In the genomic region with DNA sequence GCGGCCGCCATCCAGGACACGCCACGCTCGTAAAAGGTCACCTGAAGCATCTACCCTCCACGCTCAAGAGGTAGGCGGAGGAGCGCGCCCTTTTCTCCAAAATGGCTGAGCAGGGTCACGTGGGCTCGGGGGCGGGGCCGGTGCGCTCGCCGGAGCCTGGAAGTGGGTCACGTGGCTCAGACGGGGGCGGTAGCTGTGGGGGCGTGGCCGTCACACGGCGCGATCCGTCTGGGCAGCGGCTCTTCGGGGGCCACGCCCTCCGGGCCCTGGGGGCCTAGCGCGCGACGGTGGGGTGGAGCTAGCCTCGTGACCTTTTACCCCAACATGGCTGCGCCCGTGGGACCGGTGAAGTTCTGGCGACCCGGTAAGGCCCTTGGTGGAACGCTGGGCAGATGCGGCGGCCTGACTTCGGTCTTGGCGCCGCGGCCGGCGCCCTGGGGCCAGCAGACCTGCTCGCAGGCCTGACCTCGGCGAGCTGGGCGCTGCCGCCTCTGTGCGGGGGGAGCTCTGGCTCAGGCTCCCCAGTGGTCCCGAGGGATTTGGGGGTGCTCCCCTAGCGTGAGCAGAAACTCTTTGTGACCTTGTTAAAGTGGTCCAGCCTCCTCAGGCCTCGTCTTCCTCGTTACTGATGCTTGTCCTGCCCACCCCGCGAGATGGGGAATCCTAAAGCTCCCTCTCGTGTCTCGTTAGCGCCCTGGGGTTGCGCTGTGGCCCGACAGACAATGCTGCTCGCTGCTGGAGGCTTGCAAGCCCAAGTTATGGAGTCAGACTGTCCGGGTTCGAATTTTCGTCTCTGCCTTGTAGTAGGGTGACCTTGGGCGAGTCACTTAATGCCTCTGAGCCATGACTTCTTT, we compare ENCODE assay signal across 1 cellular context.
TF ChIP-seq lines count a peak whose summit lies in the region.

A gene with protein sequence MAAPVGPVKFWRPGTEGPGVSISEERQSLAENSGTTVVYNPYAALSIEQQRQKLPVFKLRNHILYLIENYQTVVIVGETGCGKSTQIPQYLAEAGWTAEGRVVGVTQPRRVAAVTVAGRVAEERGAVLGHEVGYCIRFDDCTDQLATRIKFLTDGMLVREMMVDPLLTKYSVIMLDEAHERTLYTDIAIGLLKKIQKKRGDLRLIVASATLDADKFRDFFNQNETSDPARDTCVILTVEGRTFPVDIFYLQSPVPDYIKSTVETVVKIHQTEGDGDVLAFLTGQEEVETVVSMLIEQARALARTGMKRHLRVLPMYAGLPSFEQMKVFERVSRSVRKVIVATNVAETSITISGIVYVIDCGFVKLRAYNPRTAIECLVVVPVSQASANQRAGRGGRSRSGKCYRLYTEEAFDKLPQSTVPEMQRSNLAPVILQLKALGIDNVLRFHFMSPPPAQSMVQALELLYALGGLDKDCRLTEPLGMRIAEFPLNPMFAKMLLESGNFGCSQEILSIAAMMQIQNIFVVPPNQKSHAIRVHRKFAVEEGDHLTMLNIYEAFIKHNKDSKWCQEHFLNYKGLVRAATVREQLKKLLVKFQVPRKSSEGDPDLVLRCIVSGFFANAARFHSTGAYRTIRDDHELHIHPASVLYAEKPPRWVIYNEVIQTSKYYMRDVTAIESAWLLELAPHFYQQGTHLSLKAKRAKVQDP (plus strand): TSS at position 301 of the 854 bp plus-strand sequence. CDS start 24 bp downstream, at position 325.

TF ChIP-seq in K562, 482 proteins besides CTCF, POLR2A, EP300 and RAD21 (continued from another document and continues in another):
- TF ChIP-seq, protein P1, sequence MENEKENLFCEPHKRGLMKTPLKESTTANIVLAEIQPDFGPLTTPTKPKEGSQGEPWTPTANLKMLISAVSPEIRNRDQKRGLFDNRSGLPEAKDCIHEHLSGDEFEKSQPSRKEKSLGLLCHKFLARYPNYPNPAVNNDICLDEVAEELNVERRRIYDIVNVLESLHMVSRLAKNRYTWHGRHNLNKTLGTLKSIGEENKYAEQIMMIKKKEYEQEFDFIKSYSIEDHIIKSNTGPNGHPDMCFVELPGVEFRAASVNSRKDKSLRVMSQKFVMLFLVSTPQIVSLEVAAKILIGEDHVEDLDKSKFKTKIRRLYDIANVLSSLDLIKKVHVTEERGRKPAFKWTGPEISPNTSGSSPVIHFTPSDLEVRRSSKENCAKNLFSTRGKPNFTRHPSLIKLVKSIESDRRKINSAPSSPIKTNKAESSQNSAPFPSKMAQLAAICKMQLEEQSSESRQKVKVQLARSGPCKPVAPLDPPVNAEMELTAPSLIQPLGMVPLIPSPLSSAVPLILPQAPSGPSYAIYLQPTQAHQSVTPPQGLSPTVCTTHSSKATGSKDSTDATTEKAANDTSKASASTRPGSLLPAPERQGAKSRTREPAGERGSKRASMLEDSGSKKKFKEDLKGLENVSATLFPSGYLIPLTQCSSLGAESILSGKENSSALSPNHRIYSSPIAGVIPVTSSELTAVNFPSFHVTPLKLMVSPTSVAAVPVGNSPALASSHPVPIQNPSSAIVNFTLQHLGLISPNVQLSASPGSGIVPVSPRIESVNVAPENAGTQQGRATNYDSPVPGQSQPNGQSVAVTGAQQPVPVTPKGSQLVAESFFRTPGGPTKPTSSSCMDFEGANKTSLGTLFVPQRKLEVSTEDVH (IDR thresholded peaks at IDR 0.05; ENCODE audit: low read depth, partially characterized antibody) = peak; percentile 57
- TF ChIP-seq RBM15 (IDR thresholded peaks at IDR 0.05; ENCODE audit: insufficient read depth, low read length) (no peak), FOSL1 (tag; conservative IDR thresholded peaks at IDR 0.05) (no peak), NELFE (IDR thresholded peaks at IDR 0.05; ENCODE audit: insufficient read depth, insufficient read length) (no peak), HDAC2 (IDR thresholded peaks at IDR 0.05) (peak; percentile 63; the same call in 1 of the 2 replicates), NCOA1 (IDR thresholded peaks at IDR 0.05; ENCODE audit: low read depth) (no peak), ZFP30 (CRISPR knock-in tag; IDR thresholded peaks at IDR 0.05; ENCODE audit: borderline replicate concordance) (no peak), CBFA2T2 (conservative IDR thresholded peaks at IDR 0.05) (peak; percentile 97), MAFF (IDR thresholded peaks at IDR 0.05; ENCODE audit: low read length) (no peak), ZNF668 (CRISPR knock-in tag; IDR thresholded peaks at IDR 0.05) (no peak), SIX5 (IDR thresholded peaks at IDR 0.05; ENCODE audit: borderline replicate concordance in 1 of 2, insufficient read depth in 1 of 2, low read depth in 1 of 2, low read length in 2 of 2) (peak in 1 of 2 experiments; percentile 5; a peak in 1 of 4 replicates), XRCC4 (IDR thresholded peaks at IDR 0.05; ENCODE audit: extremely low read depth, insufficient read depth, insufficient read length) (no peak), NFRKB (IDR thresholded peaks at IDR 0.05; ENCODE audit: low read depth) (no peak), ATF1 (CRISPR knock-in tag; IDR thresholded peaks at IDR 0.05) (no peak), ATF1 (tag; IDR thresholded peaks at IDR 0.05) (peak; percentile 78), SIN3A (IDR thresholded peaks at IDR 0.05; ENCODE audit: borderline replicate concordance in 2 of 2, control insufficient read depth in 1 of 2, low read depth in 2 of 2, low read length in 2 of 2) (0 out of 4 replicates have a peak, but pooled peaks of 1 of the 2 experiments have one; percentile 65), ETV5 (CRISPR knock-in tag; IDR thresholded peaks at IDR 0.05; ENCODE audit: low read depth) (no peak; the same call in none of the 2 replicates), DIDO1 (tag; IDR thresholded peaks at IDR 0.05; ENCODE audit: low read depth) (0 out of 2 replicates have a peak, but pooled peaks have one; percentile 38)
- TF ChIP-seq, protein P2, sequence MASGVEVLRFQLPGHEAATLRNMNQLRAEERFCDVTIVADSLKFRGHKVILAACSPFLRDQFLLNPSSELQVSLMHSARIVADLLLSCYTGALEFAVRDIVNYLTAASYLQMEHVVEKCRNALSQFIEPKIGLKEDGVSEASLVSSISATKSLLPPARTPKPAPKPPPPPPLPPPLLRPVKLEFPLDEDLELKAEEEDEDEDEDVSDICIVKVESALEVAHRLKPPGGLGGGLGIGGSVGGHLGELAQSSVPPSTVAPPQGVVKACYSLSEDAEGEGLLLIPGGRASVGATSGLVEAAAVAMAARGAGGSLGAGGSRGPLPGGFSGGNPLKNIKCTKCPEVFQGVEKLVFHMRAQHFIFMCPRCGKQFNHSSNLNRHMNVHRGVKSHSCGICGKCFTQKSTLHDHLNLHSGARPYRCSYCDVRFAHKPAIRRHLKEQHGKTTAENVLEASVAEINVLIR (CRISPR knock-in tag; IDR thresholded peaks at IDR 0.05) = no peak
- TF ChIP-seq, protein P3, sequence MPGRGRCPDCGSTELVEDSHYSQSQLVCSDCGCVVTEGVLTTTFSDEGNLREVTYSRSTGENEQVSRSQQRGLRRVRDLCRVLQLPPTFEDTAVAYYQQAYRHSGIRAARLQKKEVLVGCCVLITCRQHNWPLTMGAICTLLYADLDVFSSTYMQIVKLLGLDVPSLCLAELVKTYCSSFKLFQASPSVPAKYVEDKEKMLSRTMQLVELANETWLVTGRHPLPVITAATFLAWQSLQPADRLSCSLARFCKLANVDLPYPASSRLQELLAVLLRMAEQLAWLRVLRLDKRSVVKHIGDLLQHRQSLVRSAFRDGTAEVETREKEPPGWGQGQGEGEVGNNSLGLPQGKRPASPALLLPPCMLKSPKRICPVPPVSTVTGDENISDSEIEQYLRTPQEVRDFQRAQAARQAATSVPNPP (IDR thresholded peaks at IDR 0.05; ENCODE audit: borderline replicate concordance, insufficient read depth, insufficient read length) = no peak
- TF ChIP-seq, protein P4, sequence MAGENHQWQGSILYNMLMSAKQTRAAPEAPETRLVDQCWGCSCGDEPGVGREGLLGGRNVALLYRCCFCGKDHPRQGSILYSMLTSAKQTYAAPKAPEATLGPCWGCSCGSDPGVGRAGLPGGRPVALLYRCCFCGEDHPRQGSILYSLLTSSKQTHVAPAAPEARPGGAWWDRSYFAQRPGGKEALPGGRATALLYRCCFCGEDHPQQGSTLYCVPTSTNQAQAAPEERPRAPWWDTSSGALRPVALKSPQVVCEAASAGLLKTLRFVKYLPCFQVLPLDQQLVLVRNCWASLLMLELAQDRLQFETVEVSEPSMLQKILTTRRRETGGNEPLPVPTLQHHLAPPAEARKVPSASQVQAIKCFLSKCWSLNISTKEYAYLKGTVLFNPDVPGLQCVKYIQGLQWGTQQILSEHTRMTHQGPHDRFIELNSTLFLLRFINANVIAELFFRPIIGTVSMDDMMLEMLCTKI (IDR thresholded peaks at IDR 0.05; ENCODE audit: partially characterized antibody) = no peak
- TF ChIP-seq, protein P5, sequence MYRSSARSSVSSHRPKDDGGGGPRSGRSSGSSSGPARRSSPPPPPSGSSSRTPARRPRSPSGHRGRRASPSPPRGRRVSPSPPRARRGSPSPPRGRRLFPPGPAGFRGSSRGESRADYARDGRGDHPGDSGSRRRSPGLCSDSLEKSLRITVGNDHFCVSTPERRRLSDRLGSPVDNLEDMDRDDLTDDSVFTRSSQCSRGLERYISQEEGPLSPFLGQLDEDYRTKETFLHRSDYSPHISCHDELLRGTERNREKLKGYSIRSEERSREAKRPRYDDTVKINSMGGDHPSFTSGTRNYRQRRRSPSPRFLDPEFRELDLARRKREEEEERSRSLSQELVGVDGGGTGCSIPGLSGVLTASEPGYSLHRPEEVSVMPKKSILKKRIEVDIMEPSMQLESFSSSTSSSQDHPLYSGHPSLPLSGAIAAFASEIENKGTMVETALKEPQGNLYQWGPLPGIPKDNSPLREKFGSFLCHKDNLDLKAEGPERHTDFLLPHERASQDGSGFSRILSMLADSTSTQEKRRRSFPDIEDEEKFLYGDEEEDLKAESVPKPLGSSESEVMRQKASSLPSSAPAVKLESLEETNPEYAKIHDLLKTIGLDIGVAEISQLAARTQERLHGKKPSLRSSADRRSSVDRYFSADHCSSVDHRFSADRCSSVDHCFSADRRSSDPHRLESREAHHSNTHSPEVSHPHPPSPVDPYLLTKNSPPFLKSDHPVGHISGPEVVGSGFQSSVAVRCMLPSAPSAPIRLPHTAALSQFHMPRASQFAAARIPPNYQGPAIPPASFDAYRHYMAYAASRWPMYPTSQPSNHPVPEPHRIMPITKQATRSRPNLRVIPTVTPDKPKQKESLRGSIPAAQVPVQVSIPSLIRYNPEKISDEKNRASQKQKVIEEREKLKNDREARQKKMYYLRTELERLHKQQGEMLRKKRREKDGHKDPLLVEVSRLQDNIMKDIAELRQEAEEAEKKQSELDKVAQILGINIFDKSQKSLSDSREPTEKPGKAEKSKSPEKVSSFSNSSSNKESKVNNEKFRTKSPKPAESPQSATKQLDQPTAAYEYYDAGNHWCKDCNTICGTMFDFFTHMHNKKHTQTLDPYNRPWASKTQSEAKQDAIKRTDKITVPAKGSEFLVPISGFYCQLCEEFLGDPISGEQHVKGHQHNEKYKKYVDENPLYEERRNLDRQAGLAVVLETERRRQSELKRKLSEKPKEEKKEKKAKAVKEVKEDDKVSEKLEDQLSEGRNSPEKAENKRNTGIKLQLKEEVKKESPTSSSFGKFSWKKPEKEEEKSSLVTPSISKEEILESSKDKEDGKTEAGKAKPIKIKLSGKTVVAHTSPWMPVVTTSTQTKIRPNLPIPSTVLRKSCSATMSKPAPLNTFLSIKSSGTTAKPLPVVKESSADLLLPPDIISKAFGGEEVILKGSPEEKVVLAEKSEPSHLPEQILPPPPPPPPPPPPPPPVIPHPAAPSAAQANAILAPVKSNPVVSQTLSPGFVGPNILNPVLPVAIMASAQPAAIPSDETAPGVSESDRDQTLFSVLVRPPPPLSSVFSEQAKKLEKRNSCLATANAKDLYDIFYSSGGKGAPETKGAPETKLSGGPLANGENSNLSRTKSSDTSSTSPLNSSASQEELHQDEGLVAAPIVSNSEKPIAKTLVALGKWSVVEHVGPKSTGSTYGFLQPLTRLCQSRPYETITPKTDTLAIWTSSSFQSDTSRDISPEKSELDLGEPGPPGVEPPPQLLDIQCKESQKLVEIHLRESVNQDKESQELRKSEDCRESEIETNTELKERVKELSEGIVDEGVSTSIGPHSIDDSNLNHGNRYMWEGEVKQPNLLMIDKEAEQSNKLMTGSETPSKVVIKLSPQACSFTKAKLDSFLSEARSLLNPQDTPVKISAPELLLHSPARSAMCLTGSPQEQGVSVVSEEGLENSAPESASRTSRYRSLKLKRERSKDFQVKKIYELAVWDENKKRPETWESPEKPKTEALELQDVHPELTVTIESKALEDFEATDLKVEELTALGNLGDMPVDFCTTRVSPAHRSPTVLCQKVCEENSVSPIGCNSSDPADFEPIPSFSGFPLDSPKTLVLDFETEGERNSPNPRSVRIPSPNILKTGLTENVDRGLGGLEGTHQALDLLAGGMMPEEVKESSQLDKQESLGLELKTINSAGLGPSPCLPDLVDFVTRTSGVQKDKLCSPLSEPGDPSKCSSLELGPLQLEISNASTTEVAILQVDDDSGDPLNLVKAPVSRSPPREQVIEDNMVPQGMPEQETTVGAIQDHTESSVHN (IDR thresholded peaks at IDR 0.05; ENCODE audit: borderline replicate concordance in 1 of 2, low read depth in 1 of 2) = no peak
- TF ChIP-seq, protein P6, sequence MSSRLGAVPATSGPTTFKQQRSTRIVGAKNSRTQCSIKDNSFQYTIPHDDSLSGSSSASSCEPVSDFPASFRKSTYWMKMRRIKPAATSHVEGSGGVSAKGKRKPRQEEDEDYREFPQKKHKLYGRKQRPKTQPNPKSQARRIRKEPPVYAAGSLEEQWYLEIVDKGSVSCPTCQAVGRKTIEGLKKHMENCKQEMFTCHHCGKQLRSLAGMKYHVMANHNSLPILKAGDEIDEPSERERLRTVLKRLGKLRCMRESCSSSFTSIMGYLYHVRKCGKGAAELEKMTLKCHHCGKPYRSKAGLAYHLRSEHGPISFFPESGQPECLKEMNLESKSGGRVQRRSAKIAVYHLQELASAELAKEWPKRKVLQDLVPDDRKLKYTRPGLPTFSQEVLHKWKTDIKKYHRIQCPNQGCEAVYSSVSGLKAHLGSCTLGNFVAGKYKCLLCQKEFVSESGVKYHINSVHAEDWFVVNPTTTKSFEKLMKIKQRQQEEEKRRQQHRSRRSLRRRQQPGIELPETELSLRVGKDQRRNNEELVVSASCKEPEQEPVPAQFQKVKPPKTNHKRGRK (tag; IDR thresholded peaks at IDR 0.05) = no peak
- TF ChIP-seq, protein P7, sequence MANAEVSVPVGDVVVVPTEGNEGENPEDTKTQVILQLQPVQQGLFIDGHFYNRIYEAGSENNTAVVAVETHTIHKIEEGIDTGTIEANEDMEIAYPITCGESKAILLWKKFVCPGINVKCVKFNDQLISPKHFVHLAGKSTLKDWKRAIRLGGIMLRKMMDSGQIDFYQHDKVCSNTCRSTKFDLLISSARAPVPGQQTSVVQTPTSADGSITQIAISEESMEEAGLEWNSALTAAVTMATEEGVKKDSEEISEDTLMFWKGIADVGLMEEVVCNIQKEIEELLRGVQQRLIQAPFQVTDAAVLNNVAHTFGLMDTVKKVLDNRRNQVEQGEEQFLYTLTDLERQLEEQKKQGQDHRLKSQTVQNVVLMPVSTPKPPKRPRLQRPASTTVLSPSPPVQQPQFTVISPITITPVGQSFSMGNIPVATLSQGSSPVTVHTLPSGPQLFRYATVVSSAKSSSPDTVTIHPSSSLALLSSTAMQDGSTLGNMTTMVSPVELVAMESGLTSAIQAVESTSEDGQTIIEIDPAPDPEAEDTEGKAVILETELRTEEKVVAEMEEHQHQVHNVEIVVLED (CRISPR knock-in tag; IDR thresholded peaks at IDR 0.05) = 0 out of 2 replicates have a peak, but pooled peaks have one; percentile 34
- TF ChIP-seq, protein P8, sequence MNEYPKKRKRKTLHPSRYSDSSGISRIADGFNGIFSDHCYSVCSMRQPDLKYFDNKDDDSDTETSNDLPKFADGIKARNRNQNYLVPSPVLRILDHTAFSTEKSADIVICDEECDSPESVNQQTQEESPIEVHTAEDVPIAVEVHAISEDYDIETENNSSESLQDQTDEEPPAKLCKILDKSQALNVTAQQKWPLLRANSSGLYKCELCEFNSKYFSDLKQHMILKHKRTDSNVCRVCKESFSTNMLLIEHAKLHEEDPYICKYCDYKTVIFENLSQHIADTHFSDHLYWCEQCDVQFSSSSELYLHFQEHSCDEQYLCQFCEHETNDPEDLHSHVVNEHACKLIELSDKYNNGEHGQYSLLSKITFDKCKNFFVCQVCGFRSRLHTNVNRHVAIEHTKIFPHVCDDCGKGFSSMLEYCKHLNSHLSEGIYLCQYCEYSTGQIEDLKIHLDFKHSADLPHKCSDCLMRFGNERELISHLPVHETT (CRISPR knock-in tag; conservative IDR thresholded peaks at IDR 0.05 in 1 of 2, IDR thresholded peaks at IDR 0.05 in 1 of 2) = peak in 1 of 2 experiments; percentile 88; a peak in 2 of 4 replicates
